Comparison of ENCODE assay signal across 6 cellular contexts in the genomic region with DNA sequence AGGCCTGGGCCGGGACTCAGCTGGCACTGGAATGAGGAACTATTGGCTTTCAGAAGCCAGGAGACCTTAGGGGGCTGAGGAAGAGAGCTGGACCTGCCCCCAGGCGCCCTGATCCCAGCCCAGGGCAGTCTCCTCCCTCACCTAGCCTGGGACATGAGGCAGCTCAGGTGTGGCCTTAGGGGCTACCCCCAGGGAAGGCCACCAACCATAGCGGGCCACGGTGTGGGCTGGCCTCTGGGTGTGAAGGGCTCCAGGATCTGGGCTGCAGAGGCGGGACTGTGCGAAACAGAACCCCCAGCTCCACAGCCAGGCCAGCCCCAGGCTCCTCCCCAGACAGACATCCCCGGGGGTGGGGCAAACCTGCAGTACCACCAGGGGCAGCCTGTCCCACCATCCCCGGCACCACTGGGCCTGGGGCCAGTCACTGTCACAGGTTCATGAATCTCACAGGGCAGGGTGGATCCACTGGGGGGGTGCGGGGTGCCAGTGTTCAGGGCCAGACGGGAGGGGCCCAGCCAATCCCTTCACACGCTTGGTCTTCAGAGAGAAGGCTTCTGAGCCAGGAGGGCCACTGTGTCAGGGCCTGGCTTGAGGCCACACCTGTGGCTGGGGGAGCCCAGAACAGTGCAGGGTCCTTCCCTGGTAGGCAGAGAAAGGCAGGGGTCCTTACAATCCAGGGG. TPM values are rescaled to one million over a fixed set of nuclear protein-coding genes. Genes with fewer than 3 reads are reported as not detected.
DNase-seq lines count a peak whose midpoint lies in the region; ATAC-seq and TF ChIP-seq lines count a peak whose summit lies in the region.

No MANE protein-coding gene starts in this region.

- H2BK5ac ChIP-seq in trophoblast cell (ENCODE audit: low read depth, low read length, poor library complexity): no peak overlapping the region

- DNase-seq in HL-60 (ENCODE audit: low read depth in 1 of 2, low spot score in 1 of 2) (peak; percentile 56 to 59), trophoblast cell (peak; percentile 99)

- H2AFZ ChIP-seq in trophoblast cell (ENCODE audit: insufficient read depth, low read length, poor library complexity): no peak overlapping the region

- peak overlapping the region; percentile 56 for H3K18ac ChIP-seq in trophoblast cell (ENCODE audit: low read length)

- peak overlapping the region; percentile 36 for H4K8ac ChIP-seq in trophoblast cell (ENCODE audit: low read depth, low read length)

- H3K14ac ChIP-seq in trophoblast cell (ENCODE audit: low read length): peak overlapping the region; percentile 30

- H4K91ac ChIP-seq in trophoblast cell (ENCODE audit: low read depth, low read length): peak overlapping the region; percentile 22

- H3K27me3 ChIP-seq in HL-60 (ENCODE audit: insufficient read depth, poor library complexity, severe bottlenecking): no peaks in the 10 kb centered on the region
- no peaks in the 10 kb centered on the region for H3K27me3 ChIP-seq in trophoblast cell (ENCODE audit: insufficient read depth, low read length)

- H3K9ac ChIP-seq in trophoblast cell (ENCODE audit: low read length): no peak overlapping the region

- peak overlapping the region; percentile 28 for H2AK5ac ChIP-seq in trophoblast cell (ENCODE audit: low read length)

- peak overlapping the region; percentile 23 for H3K4me2 ChIP-seq in trophoblast cell (ENCODE audit: low read length)

- H2BK120ac ChIP-seq in trophoblast cell (ENCODE audit: insufficient read depth, low read length, poor library complexity): no peak overlapping the region

- no peak overlapping the region for H3K4ac ChIP-seq in trophoblast cell (ENCODE audit: low read depth, low read length)

- H2BK12ac ChIP-seq in trophoblast cell (ENCODE audit: low read length): peak overlapping the region; percentile 59

- no peak for TF ChIP-seq CTCF in HL-60 (IDR thresholded peaks at IDR 0.05; ENCODE audit: insufficient read depth, low read length)

- no peaks in the 10 kb centered on the region for H3K9me3 ChIP-seq in trophoblast cell (ENCODE audit: insufficient read depth, low read depth, low read length)

- peaks cover 6% of the 10 kb centered on the region in 2 experiments for H3K36me3 ChIP-seq in trophoblast cell (ENCODE audit: control insufficient read depth in 1 of 2, insufficient read depth in 2 of 2, low read length in 2 of 2)

- H3K4me3 ChIP-seq in HL-60 (replicated peaks; ENCODE audit: insufficient read depth, low read length) (peak overlapping the region; percentile 17), trophoblast cell (ENCODE audit: low read depth, low read length) (no peak overlapping the region)

- WGBS in trophoblast cell (ENCODE audit: extremely low coverage, insufficient coverage, insufficient read length): no CpG with 5 or more reads among the region's 11 CpGs

- peaks cover 19% of the 10 kb centered on the region for H3K79me2 ChIP-seq in trophoblast cell (ENCODE audit: control insufficient read depth, insufficient read depth, low read length, poor library complexity)

- H3K27ac ChIP-seq in HL-60 (replicated peaks): peak overlapping the region; percentile 62
- H3K27ac ChIP-seq in cingulate gyrus (ENCODE audit: low read depth, low read length): peak overlapping the region; percentile 72
- peak overlapping the region; percentile 7 for H3K27ac ChIP-seq in trophoblast cell (ENCODE audit: low read depth, low read length)

- no peak overlapping the region for H3K23ac ChIP-seq in trophoblast cell (ENCODE audit: low read length)

- H3K79me1 ChIP-seq in trophoblast cell (ENCODE audit: low read length): peaks cover 38% of the 10 kb centered on the region

- ATAC-seq in GM21529 (IDR thresholded peaks at IDR 0.05; ENCODE audit: unreplicated experiment) (no peak), HG03159 (IDR thresholded peaks at IDR 0.05; ENCODE audit: unreplicated experiment) (no peak), HG03095 (IDR thresholded peaks at IDR 0.05; ENCODE audit: unreplicated experiment) (no peak)

- peak overlapping the region; percentile 46 for H4K12ac ChIP-seq in trophoblast cell (ENCODE audit: low read depth, low read length)

- H3K4me1 ChIP-seq in trophoblast cell (ENCODE audit: control insufficient read depth in 1 of 2, insufficient read depth in 2 of 2, low read length in 2 of 2): peaks cover 49 to 52% of the 10 kb centered on the region in 2 experiments

RNA-seq across cellular contexts. Expression of gene PLXNB2, which starts 3.5 kb away (rescaled TPM):
- 61.9 and 66.1 TPM in 2 replicates for polyA plus RNA-seq in trophoblast cell (2013)

RNA-seq across cellular contexts. Expression of gene DENND6B, which starts 22.8 kb away (rescaled TPM):
- polyA plus RNA-seq in trophoblast cell (2013): 0.97 and 1.2 TPM in 2 replicates

RNA-seq across cellular contexts. Expression of gene MAPK11, which starts 33.8 kb away (rescaled TPM):
- 0.15 and 0.29 TPM in 2 replicates for polyA plus RNA-seq in trophoblast cell (2013)

RNA-seq across cellular contexts. Expression of gene PPP6R2, which starts 39.1 kb away (rescaled TPM):
- 25.5 and 25.7 TPM in 2 replicates for polyA plus RNA-seq in trophoblast cell (2013)

RNA-seq across cellular contexts. Expression of gene MAPK12, which starts 42.5 kb away (rescaled TPM):
- polyA plus RNA-seq in trophoblast cell (2013): 2.5 and 2.7 TPM in 2 replicates

Comparison
In these comparisons a context has a peak if more than half of its experiments do, and no peak if none do; other contexts are left out.
1. H3K27ac ChIP-seq: peak in every context shown above with its lines; median percentile 72 in cingulate gyrus; 62 in HL-60; 7 in trophoblast cell.